Comparison of ENCODE assay signal across 17 cellular contexts in the genomic region with DNA sequence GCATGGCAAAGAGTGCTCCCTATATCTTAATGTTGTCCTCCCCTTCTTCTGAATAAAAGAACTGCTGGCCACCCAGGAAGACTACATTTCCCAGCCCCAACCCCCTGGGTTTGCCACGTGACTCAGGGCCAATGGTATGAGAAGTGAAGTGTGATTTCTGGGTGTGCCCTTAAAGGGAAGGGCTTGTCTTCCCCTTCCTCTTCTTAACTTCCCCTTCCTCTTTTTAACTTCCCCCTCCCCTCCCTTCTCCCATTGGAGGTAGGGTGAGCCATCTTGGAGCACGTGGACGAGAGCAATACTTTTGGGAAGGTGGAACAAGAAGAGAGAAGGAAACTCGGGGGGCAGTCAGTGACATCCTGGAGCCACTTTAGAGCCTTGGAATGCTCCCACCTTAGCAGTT. TPM values are rescaled to one million over a fixed set of nuclear protein-coding genes. Genes with fewer than 3 reads are reported as not detected.
DNase-seq lines count a peak whose midpoint lies in the region; ATAC-seq and TF ChIP-seq lines count a peak whose summit lies in the region.
"Had no signal": no experiment of that assay in that cellular context is flagged by ENCODE, and none has a peak within 500 bp of the region (broad histone marks: within the 10 kb centered on the region; RNA-seq: fewer than 3 reads in every experiment).

No MANE protein-coding gene starts in this region.

- DNase-seq in NOMO-1 treated with dmso at 0.1 percent for 144 hours (lab: John Stamatoyannopoulos, UW; ENCODE audit: unreplicated experiment) (peak; percentile 88), WTC11 (ENCODE audit: low spot score) (no peak), midbrain (lab: John Stamatoyannopoulos, UW) (peak; percentile 42), epidermal melanocyte (ENCODE audit: insufficient read length, low spot score) (no peak), endothelial cell (ENCODE audit: low spot score) (no peak)
- no peak for DNase-seq in activated effector memory CD4-positive, alpha-beta T cell treated with anti-CD3 and anti-CD28 coated beads, Interleukin-2, amount 50 U/mL, for 16 hours
- DNase-seq in activated CD4-positive, alpha-beta T cell treated with anti-CD3 and anti-CD28 coated beads for 36 hours, result no peak
- DNase-seq: activated CD4-positive, alpha-beta memory T cell treated with anti-CD3 and anti-CD28 coated beads for 36 hours; activated naive CD8-positive, alpha-beta T cell treated with anti-CD3 and anti-CD28 coated beads for 36 hours; activated T-cell treated with anti-CD3 and anti-CD28 coated beads, Interleukin-2, amount 50 U/mL, for 24 hours; body of pancreas; NCI-H1436; trophoblast cell had no signal

- TF ChIP-seq CTCF in WTC11 (IDR thresholded peaks at IDR 0.05) (no peak), endothelial cell (IDR thresholded peaks at IDR 0.05; ENCODE audit: unreplicated experiment) (no peak)

- H3K27ac Mint-ChIP-seq in WTC11 (no peak overlapping the region), endothelial cell (ENCODE audit: unreplicated experiment) (no peak overlapping the region)
- no peak overlapping the region for H3K27ac Mint-ChIP-seq in activated CD4-positive, alpha-beta T cell treated with anti-CD3 and anti-CD28 coated beads for 36 hours
- H3K27ac Mint-ChIP-seq: activated CD4-positive, alpha-beta memory T cell treated with anti-CD3 and anti-CD28 coated beads for 36 hours; activated naive CD8-positive, alpha-beta T cell treated with anti-CD3 and anti-CD28 coated beads for 36 hours; activated T-cell treated with anti-CD3 and anti-CD28 coated beads, Interleukin-2, amount 50 U/mL, for 24 hours; GM23338; stimulated activated naive CD8-positive, alpha-beta T cell treated with anti-CD3 and anti-CD28 coated beads, Interleukin-15, Interleukin-2, amounts not matched to agents 100 ng/mL and 50 ng/mL, for 24 hours had no signal

- peaks cover 50% of the 10 kb centered on the region for H3K27me3 Mint-ChIP-seq in WTC11 (ENCODE audit: low read depth)
- H3K27me3 Mint-ChIP-seq in endothelial cell (ENCODE audit: unreplicated experiment), result peaks cover 1% of the 10 kb centered on the region
- H3K27me3 Mint-ChIP-seq in activated CD4-positive, alpha-beta T cell treated with anti-CD3 and anti-CD28 coated beads for 36 hours, result peaks cover 28% of the 10 kb centered on the region

- POLR2A ChIA-PET in WTC11 (lab: Charles Lee), result no interaction called here
- POLR2A ChIA-PET in activated CD4-positive, alpha-beta T cell treated with anti-CD3 and anti-CD28 coated beads for 36 hours (lab: Charles Lee), result no interaction called here

- no peak for TF ChIP-seq RAD21 in Ishikawa (IDR thresholded peaks at IDR 0.05; ENCODE audit: low read depth)

- TF ChIP-seq EP300 in Ishikawa (IDR thresholded peaks at IDR 0.05; ENCODE audit: borderline replicate concordance), result no peak

- intact Hi-C loops in activated CD4-positive, alpha-beta T cell treated with anti-CD3 and anti-CD28 coated beads for 36 hours (cut with DNase I, micrococcal nuclease), result no loop called here

- ATAC-seq in WTC11, result no peak
- no peak for ATAC-seq in activated CD4-positive, alpha-beta T cell treated with anti-CD3 and anti-CD28 coated beads for 36 hours
- ATAC-seq: body of pancreas, GM23338 had no signal

- H3K4me3 Mint-ChIP-seq in WTC11 (no peak overlapping the region), endothelial cell (ENCODE audit: unreplicated experiment) (no peak overlapping the region)
- no peak overlapping the region for H3K4me3 Mint-ChIP-seq in activated CD4-positive, alpha-beta T cell treated with anti-CD3 and anti-CD28 coated beads for 36 hours
- H3K4me3 Mint-ChIP-seq: activated CD4-positive, alpha-beta memory T cell treated with anti-CD3 and anti-CD28 coated beads for 36 hours; activated naive CD8-positive, alpha-beta T cell treated with anti-CD3 and anti-CD28 coated beads for 36 hours; activated T-cell treated with anti-CD3 and anti-CD28 coated beads, Interleukin-2, amount 50 U/mL, for 24 hours; GM23338; stimulated activated naive CD8-positive, alpha-beta T cell treated with anti-CD3 and anti-CD28 coated beads, Interleukin-15, Interleukin-2, amounts not matched to agents 100 ng/mL and 50 ng/mL, for 24 hours had no signal

- CTCF ChIA-PET in WTC11 (lab: Charles Lee), result no interaction called here
- CTCF ChIA-PET in activated CD4-positive, alpha-beta T cell treated with anti-CD3 and anti-CD28 coated beads for 36 hours (lab: Charles Lee), result no interaction called here

- H3K9me3 Mint-ChIP-seq in WTC11 (peaks cover 7% of the 10 kb centered on the region), endothelial cell (ENCODE audit: unreplicated experiment) (no peaks in the 10 kb centered on the region)
- H3K9me3 Mint-ChIP-seq in activated CD4-positive, alpha-beta T cell treated with anti-CD3 and anti-CD28 coated beads for 36 hours (ENCODE audit: low read depth), result peaks cover 7% of the 10 kb centered on the region
- H3K9me3 Mint-ChIP-seq: activated T-cell treated with anti-CD3 and anti-CD28 coated beads, Interleukin-2, amount 50 U/mL, for 24 hours had no signal

- H3K4me1 Mint-ChIP-seq in WTC11 (no peaks in the 10 kb centered on the region), endothelial cell (ENCODE audit: unreplicated experiment) (peaks cover 9% of the 10 kb centered on the region)
- no peaks in the 10 kb centered on the region for H3K4me1 Mint-ChIP-seq in activated CD4-positive, alpha-beta T cell treated with anti-CD3 and anti-CD28 coated beads for 36 hours
- H3K4me1 Mint-ChIP-seq: activated naive CD8-positive, alpha-beta T cell treated with anti-CD3 and anti-CD28 coated beads for 36 hours; GM23338 had no signal

- H3K36me3 Mint-ChIP-seq in WTC11, result no peaks in the 10 kb centered on the region
- no peaks in the 10 kb centered on the region for H3K36me3 Mint-ChIP-seq in endothelial cell (ENCODE audit: low read depth, unreplicated experiment)
- H3K36me3 Mint-ChIP-seq in activated CD4-positive, alpha-beta T cell treated with anti-CD3 and anti-CD28 coated beads for 36 hours (ENCODE audit: low read depth), result no peaks in the 10 kb centered on the region
- H3K36me3 Mint-ChIP-seq: activated CD4-positive, alpha-beta memory T cell treated with anti-CD3 and anti-CD28 coated beads for 36 hours; activated naive CD8-positive, alpha-beta T cell treated with anti-CD3 and anti-CD28 coated beads for 36 hours had no signal

TF ChIP-seq in Ishikawa, 13 proteins besides CTCF, POLR2A, EP300 and RAD21:
- no peak for TF ChIP-seq YY1 (IDR thresholded peaks at IDR 0.05; ENCODE audit: low read depth)
- TF ChIP-seq, protein P1, sequence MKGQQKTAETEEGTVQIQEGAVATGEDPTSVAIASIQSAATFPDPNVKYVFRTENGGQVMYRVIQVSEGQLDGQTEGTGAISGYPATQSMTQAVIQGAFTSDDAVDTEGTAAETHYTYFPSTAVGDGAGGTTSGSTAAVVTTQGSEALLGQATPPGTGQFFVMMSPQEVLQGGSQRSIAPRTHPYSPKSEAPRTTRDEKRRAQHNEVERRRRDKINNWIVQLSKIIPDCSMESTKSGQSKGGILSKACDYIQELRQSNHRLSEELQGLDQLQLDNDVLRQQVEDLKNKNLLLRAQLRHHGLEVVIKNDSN (IDR thresholded peaks at IDR 0.05), result peak; percentile 35
TF ChIP-seq in Ishikawa: peak in this region for 1.

TF ChIP-seq in WTC11, 78 proteins besides CTCF, POLR2A, EP300 and RAD21:
- TF ChIP-seq, protein P2, sequence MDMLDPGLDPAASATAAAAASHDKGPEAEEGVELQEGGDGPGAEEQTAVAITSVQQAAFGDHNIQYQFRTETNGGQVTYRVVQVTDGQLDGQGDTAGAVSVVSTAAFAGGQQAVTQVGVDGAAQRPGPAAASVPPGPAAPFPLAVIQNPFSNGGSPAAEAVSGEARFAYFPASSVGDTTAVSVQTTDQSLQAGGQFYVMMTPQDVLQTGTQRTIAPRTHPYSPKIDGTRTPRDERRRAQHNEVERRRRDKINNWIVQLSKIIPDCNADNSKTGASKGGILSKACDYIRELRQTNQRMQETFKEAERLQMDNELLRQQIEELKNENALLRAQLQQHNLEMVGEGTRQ (CRISPR knock-in tag; IDR thresholded peaks at IDR 0.05), result peak; percentile 43; the same call in 1 of the 2 replicates
- TF ChIP-seq ZNF423 (CRISPR knock-in tag; IDR thresholded peaks at IDR 0.05), result no peak

RNA-seq across cellular contexts. Expression of a gene that starts 6.8 kb away (rescaled TPM):
- 0.22 to 0.66 TPM (median 0.30 TPM) in 3 replicates for total RNA-seq in WTC11 (2021)
- total RNA-seq in endothelial cell (ENCODE audit: unreplicated experiment), result 0.05 TPM
- total RNA-seq in activated CD4-positive, alpha-beta T cell treated with anti-CD3 and anti-CD28 coated beads for 36 hours, result not detected
- total RNA-seq: activated CD4-positive, alpha-beta memory T cell treated with anti-CD3 and anti-CD28 coated beads for 36 hours; activated naive CD8-positive, alpha-beta T cell treated with anti-CD3 and anti-CD28 coated beads for 36 hours; SJSA1 had no signal

Comparison
In these comparisons a context has a peak if more than half of its experiments do, and no peak if none do; other contexts are left out.
1. DNase-seq: peak in NOMO-1 treated with dmso at 0.1 percent for 144 hours (single experiment) and midbrain (single experiment); none in WTC11 (single experiment), activated effector memory CD4-positive, alpha-beta T cell treated with anti-CD3 and anti-CD28 coated beads, Interleukin-2, amount 50 U/mL, for 16 hours (single experiment), epidermal melanocyte (single experiment), endothelial cell (single experiment) and activated CD4-positive, alpha-beta T cell treated with anti-CD3 and anti-CD28 coated beads for 36 hours (single experiment).